In the genomic region with DNA sequence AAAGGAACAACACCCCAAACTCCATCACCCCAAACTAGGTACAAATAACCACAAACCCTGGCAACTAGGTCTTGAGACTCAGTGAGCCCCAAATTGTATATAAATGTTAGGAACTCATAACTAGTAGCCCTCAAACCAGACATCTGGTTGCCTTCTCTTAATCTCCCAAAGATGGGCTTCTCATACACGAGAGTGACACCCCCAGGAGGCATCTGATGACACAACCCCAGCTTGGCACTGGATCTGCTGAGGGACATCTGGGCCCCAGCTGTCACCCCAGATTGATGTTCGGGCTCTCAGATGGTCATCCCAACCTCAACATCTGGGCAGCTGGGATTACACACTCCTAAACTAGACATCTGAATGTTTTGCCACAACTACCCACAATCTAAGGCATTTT, we compare ENCODE assay signal across 18 cellular contexts. TPM values are rescaled to one million over a fixed set of nuclear protein-coding genes. Genes with fewer than 3 reads are reported as not detected.
DNase-seq lines count a peak whose midpoint lies in the region; ATAC-seq and TF ChIP-seq lines count a peak whose summit lies in the region.
"Had no signal": no experiment of that assay in that cellular context is flagged by ENCODE, and none has a peak within 500 bp of the region (broad histone marks: within the 10 kb centered on the region; RNA-seq: fewer than 3 reads in every experiment).

No MANE protein-coding gene starts in this region.

- H3F3A ChIP-seq in MM.1S (ENCODE audit: insufficient read depth, low read length) = peaks cover 4% of the 10 kb centered on the region; the same call in 1 of the 2 replicates

- no peak overlapping the region for H2AFZ ChIP-seq in MM.1S (ENCODE audit: low read length)

- no peaks in the 10 kb centered on the region for H3K79me2 ChIP-seq in MM.1S (ENCODE audit: low read length)

- peak overlapping the region; percentile 78 for H3K4me2 ChIP-seq in MM.1S (ENCODE audit: low read depth, low read length)

- peaks cover 4% of the 10 kb centered on the region for H3K27me3 ChIP-seq in MM.1S (replicated peaks; ENCODE audit: insufficient read depth, low read length)

- TF ChIP-seq CTCF in MM.1S (IDR thresholded peaks at IDR 0.05; ENCODE audit: low read length) = no peak

- H3K9me2 ChIP-seq in MM.1S (replicated peaks; ENCODE audit: insufficient read depth, low read length) = no peaks in the 10 kb centered on the region

- H3K36me3 ChIP-seq in MM.1S (replicated peaks; ENCODE audit: insufficient read depth, low read length) = no peaks in the 10 kb centered on the region
- H3K36me3 ChIP-seq: cardiac muscle cell, left ventricle myocardium inferior, vagina had no signal

- no peak overlapping the region for H3K4me3 Mint-ChIP-seq in activated naive CD4-positive, alpha-beta T cell treated with anti-CD3 and anti-CD28 coated beads, Interleukin-2, amount 10 ng/mL, durations not matched to agents 7 days and 5 days
- peak overlapping the region; percentile 65 for H3K4me3 Mint-ChIP-seq in activated naive CD8-positive, alpha-beta T cell treated with anti-CD3 and anti-CD28 coated beads, Interleukin-2, amount 50 U/mL, for 24 hours
- H3K4me3 Mint-ChIP-seq in stimulated activated naive CD8-positive, alpha-beta T cell treated with anti-CD3 and anti-CD28 coated beads, Interleukin-15, amount 100 ng/mL, for 72 hours = peak overlapping the region; percentile 69 to 73

- H3K9ac ChIP-seq in MM.1S (ENCODE audit: low read length) = peak overlapping the region; percentile 59

- CTCF ChIA-PET in activated naive CD4-positive, alpha-beta T cell treated with anti-CD3 and anti-CD28 coated beads, Interleukin-2, amount 10 ng/mL, durations not matched to agents 7 days and 5 days (lab: Charles Lee) = interaction anchor here (1.3 kb wide), 1 partner anchor 70 kb away, joined by 3 read pairs; no protein-coding TSS in a partner anchor

- no peaks in the 10 kb centered on the region for H3K9me3 Mint-ChIP-seq in activated naive CD4-positive, alpha-beta T cell treated with anti-CD3 and anti-CD28 coated beads, Interleukin-2, amount 50 U/mL, for 72 hours
- no peaks in the 10 kb centered on the region for H3K9me3 Mint-ChIP-seq in activated naive CD4-positive, alpha-beta T cell treated with anti-CD3 and anti-CD28 coated beads, Interleukin-2, amount 10 ng/mL, durations not matched to agents 7 days and 5 days
- no peaks in the 10 kb centered on the region for H3K9me3 Mint-ChIP-seq in activated naive CD8-positive, alpha-beta T cell treated with anti-CD3 and anti-CD28 coated beads, Interleukin-2, amount 50 U/mL, for 24 hours
- H3K9me3 Mint-ChIP-seq in stimulated activated naive CD8-positive, alpha-beta T cell treated with anti-CD3 and anti-CD28 coated beads, Interleukin-15, amount 100 ng/mL, for 72 hours = no peaks in the 10 kb centered on the region
- H3K9me3 Mint-ChIP-seq: activated naive CD8-positive, alpha-beta T cell treated with anti-CD3 and anti-CD28 coated beads, Interleukin-2, amount 10 ng/mL, durations not matched to agents 7 days and 5 days had no signal

- no peaks in the 10 kb centered on the region for H4K20me1 ChIP-seq in MM.1S (ENCODE audit: insufficient read depth, low read length)

- no peak overlapping the region for H3K4me3 ChIP-seq in MM.1S (ENCODE audit: low read length)
- H3K4me3 ChIP-seq: cardiac muscle cell, left ventricle myocardium inferior, skin epidermis, vagina had no signal

- H3K36me3 Mint-ChIP-seq in activated naive CD4-positive, alpha-beta T cell treated with anti-CD3 and anti-CD28 coated beads, Interleukin-2, amount 50 U/mL, for 72 hours = peaks cover 0 to 5% of the 10 kb centered on the region in 2 donors
- peaks cover 2% of the 10 kb centered on the region for H3K36me3 Mint-ChIP-seq in activated naive CD4-positive, alpha-beta T cell treated with anti-CD3 and anti-CD28 coated beads, Interleukin-2, amount 10 ng/mL, durations not matched to agents 7 days and 5 days
- no peaks in the 10 kb centered on the region for H3K36me3 Mint-ChIP-seq in activated naive CD8-positive, alpha-beta T cell treated with anti-CD3 and anti-CD28 coated beads, Interleukin-2, amount 50 U/mL, for 24 hours (ENCODE audit: low read depth)
- H3K36me3 Mint-ChIP-seq: activated naive CD8-positive, alpha-beta T cell treated with anti-CD3 and anti-CD28 coated beads, Interleukin-2, amount 10 ng/mL, durations not matched to agents 7 days and 5 days had no signal

- no peak for ATAC-seq in activated naive CD4-positive, alpha-beta T cell treated with anti-CD3 and anti-CD28 coated beads, Interleukin-2, amount 50 U/mL, for 72 hours
- no peak for ATAC-seq in activated naive CD8-positive, alpha-beta T cell treated with anti-CD3 and anti-CD28 coated beads, Interleukin-2, amount 50 U/mL, for 24 hours
- ATAC-seq in stimulated activated naive CD8-positive, alpha-beta T cell treated with anti-CD3 and anti-CD28 coated beads, Interleukin-15, amount 100 ng/mL, for 72 hours = no peak
- ATAC-seq in HG02884 (IDR thresholded peaks at IDR 0.05; ENCODE audit: unreplicated experiment) = no peak

- H3K4me1 Mint-ChIP-seq in activated naive CD4-positive, alpha-beta T cell treated with anti-CD3 and anti-CD28 coated beads, Interleukin-2, amount 10 ng/mL, durations not matched to agents 7 days and 5 days = peaks cover 42% of the 10 kb centered on the region
- H3K4me1 Mint-ChIP-seq in activated naive CD8-positive, alpha-beta T cell treated with anti-CD3 and anti-CD28 coated beads, Interleukin-2, amount 50 U/mL, for 24 hours = peaks cover 67% of the 10 kb centered on the region
- H3K4me1 Mint-ChIP-seq in stimulated activated naive CD8-positive, alpha-beta T cell treated with anti-CD3 and anti-CD28 coated beads, Interleukin-15, amount 100 ng/mL, for 72 hours = peaks cover 77% of the 10 kb centered on the region

- peaks cover 20% of the 10 kb centered on the region for H3K4me1 ChIP-seq in MM.1S (ENCODE audit: low read length)

- no peaks in the 10 kb centered on the region for H3K9me3 ChIP-seq in MM.1S (replicated peaks; ENCODE audit: insufficient read depth, low read length)
- H3K9me3 ChIP-seq: left ventricle myocardium inferior, vagina had no signal

- H3K27ac ChIP-seq in MM.1S (ENCODE audit: low read length) = peak overlapping the region; percentile 95
- H3K27ac ChIP-seq: cardiac muscle cell, left ventricle myocardium inferior, vagina had no signal

- DNase-seq in activated naive CD4-positive, alpha-beta T cell treated with anti-CD3 and anti-CD28 coated beads, Interleukin-2, amount 50 U/mL, for 72 hours (ENCODE audit: low spot score in 2 of 2) = no peak
- DNase-seq in activated naive CD4-positive, alpha-beta T cell treated with anti-CD3 and anti-CD28 coated beads, Interleukin-2, amount 10 ng/mL, durations not matched to agents 7 days and 5 days = no peak
- DNase-seq in MM.1S = peak; percentile 28
- DNase-seq in activated naive CD8-positive, alpha-beta T cell treated with anti-CD3 and anti-CD28 coated beads, Interleukin-2, amount 50 U/mL, for 24 hours = no peak
- no peak for DNase-seq in stimulated activated naive CD8-positive, alpha-beta T cell treated with anti-CD3 and anti-CD28 coated beads, Interleukin-15, amount 100 ng/mL, for 72 hours
- DNase-seq in dedifferentiated amniotic fluid mesenchymal stem cell (ENCODE audit: extremely low spot score) = no peak
- no peak for DNase-seq in NCI-H2081 treated with DMSO at 0.1 percent for 48 hours (lab: John Stamatoyannopoulos, UW)
- DNase-seq: activated naive CD8-positive, alpha-beta T cell treated with anti-CD3 and anti-CD28 coated beads, Interleukin-2, amount 10 ng/mL, durations not matched to agents 7 days and 5 days; GOT3; left ventricle myocardium inferior; NCI-H2081; posterior cingulate gyrus; stimulated activated naive CD4-positive, alpha-beta T cell had no signal

- H3K27me3 Mint-ChIP-seq in activated naive CD4-positive, alpha-beta T cell treated with anti-CD3 and anti-CD28 coated beads, Interleukin-2, amount 10 ng/mL, durations not matched to agents 7 days and 5 days = peaks cover 45% of the 10 kb centered on the region
- peaks cover 9% of the 10 kb centered on the region for H3K27me3 Mint-ChIP-seq in activated naive CD8-positive, alpha-beta T cell treated with anti-CD3 and anti-CD28 coated beads, Interleukin-2, amount 50 U/mL, for 24 hours
- peaks cover 11% of the 10 kb centered on the region for H3K27me3 Mint-ChIP-seq in stimulated activated naive CD8-positive, alpha-beta T cell treated with anti-CD3 and anti-CD28 coated beads, Interleukin-15, amount 100 ng/mL, for 72 hours

- peak overlapping the region; percentile 65 to 83 for H3K27ac Mint-ChIP-seq in activated naive CD4-positive, alpha-beta T cell treated with anti-CD3 and anti-CD28 coated beads, Interleukin-2, amount 50 U/mL, for 72 hours
- H3K27ac Mint-ChIP-seq in activated naive CD4-positive, alpha-beta T cell treated with anti-CD3 and anti-CD28 coated beads, Interleukin-2, amount 10 ng/mL, durations not matched to agents 7 days and 5 days = no peak overlapping the region
- peak overlapping the region; percentile 95 for H3K27ac Mint-ChIP-seq in activated naive CD8-positive, alpha-beta T cell treated with anti-CD3 and anti-CD28 coated beads, Interleukin-2, amount 50 U/mL, for 24 hours
- peak overlapping the region; percentile 34 to 69 for H3K27ac Mint-ChIP-seq in stimulated activated naive CD8-positive, alpha-beta T cell treated with anti-CD3 and anti-CD28 coated beads, Interleukin-15, amount 100 ng/mL, for 72 hours

RNA-seq across cellular contexts. Expression of a gene that starts 14.8 kb away (rescaled TPM):
- total RNA-seq in activated naive CD4-positive, alpha-beta T cell treated with anti-CD3 and anti-CD28 coated beads, Interleukin-2, amount 50 U/mL, for 72 hours = 10 to 100 TPM; 39.8 to 46.0 TPM

RNA-seq across cellular contexts. Expression of a gene that starts 16.1 kb away (rescaled TPM):
- 1 to 10 TPM; 1.7 to 2.9 TPM for total RNA-seq in activated naive CD4-positive, alpha-beta T cell treated with anti-CD3 and anti-CD28 coated beads, Interleukin-2, amount 50 U/mL, for 72 hours
- total RNA-seq: frontal cortex, left ventricle myocardium inferior had no signal

RNA-seq across cellular contexts. Expression of a gene that starts 49.7 kb away (rescaled TPM):
- total RNA-seq in activated naive CD4-positive, alpha-beta T cell treated with anti-CD3 and anti-CD28 coated beads, Interleukin-2, amount 50 U/mL, for 72 hours = 1 to 10 TPM; 2.0 to 4.0 TPM
